Comparison of ENCODE assay signal across 10 cellular contexts in the genomic region with DNA sequence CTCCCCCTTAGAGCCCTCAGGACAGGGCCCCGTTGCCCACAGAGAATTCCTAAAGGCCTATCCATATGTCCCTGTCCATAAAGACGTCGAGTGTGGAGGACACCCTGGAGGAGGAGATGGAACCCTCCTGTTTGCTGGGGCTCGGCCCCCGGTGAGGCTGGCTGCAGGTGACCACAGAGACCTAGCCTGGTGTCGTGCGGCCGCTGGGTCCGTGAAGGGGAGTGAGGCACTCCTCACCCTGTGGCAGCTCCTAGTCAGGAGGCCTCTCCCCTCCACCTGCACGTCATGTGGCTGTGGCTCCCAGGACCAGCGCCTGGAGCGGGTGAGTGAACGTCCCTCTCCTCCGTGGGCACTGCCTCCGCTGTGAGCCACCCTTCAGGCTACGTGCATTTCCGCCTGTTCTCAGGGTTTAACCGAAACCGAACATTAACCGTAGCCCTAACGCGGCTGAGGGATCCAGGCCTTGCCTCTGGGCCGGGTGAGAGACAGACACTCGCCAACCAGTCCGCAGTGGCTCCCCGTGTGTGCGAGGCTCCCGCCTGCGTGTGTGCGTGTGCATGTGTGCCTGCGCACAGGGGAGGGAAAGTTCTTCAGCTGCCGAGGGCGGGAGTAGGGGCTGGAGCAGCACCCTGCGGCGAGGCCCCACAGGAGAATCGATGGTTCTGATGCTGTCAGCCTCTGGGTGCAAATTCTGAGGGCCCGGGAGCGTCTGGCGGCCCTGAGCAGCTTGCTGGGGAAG. TPM values are rescaled to one million over a fixed set of nuclear protein-coding genes. Genes with fewer than 3 reads are reported as not detected.
A peak's percentile ranks its signal among the peaks of the same experiment; 100 is the strongest.
DNase-seq lines count a peak whose midpoint lies in the region; ATAC-seq and TF ChIP-seq lines count a peak whose summit lies in the region.
"Had no signal": no experiment of that assay in that cellular context is flagged by ENCODE, and none has a peak within 500 bp of the region (broad histone marks: within the 10 kb centered on the region; RNA-seq: fewer than 3 reads in every experiment).

No MANE protein-coding gene starts in this region.

- H3K27me3 ChIP-seq in heart right ventricle (peaks cover 0 to 47% (median 18%) of the 10 kb centered on the region in 7 donors), right lobe of liver (no peaks in the 10 kb centered on the region), uterus (no peaks in the 10 kb centered on the region), prostate gland (replicated peaks; ENCODE audit: insufficient read depth) (peaks cover 9% of the 10 kb centered on the region)

- TF ChIP-seq CTCF in heart right ventricle (IDR thresholded peaks at IDR 0.05), result no peak
- TF ChIP-seq CTCF in right lobe of liver (IDR thresholded peaks at IDR 0.05), result no peak
- TF ChIP-seq CTCF in uterus (IDR thresholded peaks at IDR 0.05), result no peak
- TF ChIP-seq CTCF in prostate gland (IDR thresholded peaks at IDR 0.05), result no peak

- peak overlapping the region; percentile 80 to 98 (median 90) for H3K27ac ChIP-seq in heart right ventricle
- peak overlapping the region in 2 of 3 donors; percentile 37 to 54 for H3K27ac ChIP-seq in right lobe of liver
- H3K27ac ChIP-seq in uterus, result peak overlapping the region; percentile 55
- no peak overlapping the region for H3K27ac ChIP-seq in caudate nucleus (ENCODE audit: low read depth, low read length)
- H3K27ac ChIP-seq in prostate gland, result no peak overlapping the region

- no peaks in the 10 kb centered on the region for H3K9me3 ChIP-seq in heart right ventricle
- H3K9me3 ChIP-seq in right lobe of liver, result no peaks in the 10 kb centered on the region
- H3K9me3 ChIP-seq in uterus, result no peaks in the 10 kb centered on the region
- no peaks in the 10 kb centered on the region for H3K9me3 ChIP-seq in prostate gland

- H3K36me3 ChIP-seq in heart right ventricle, result no peaks in the 10 kb centered on the region
- no peaks in the 10 kb centered on the region for H3K36me3 ChIP-seq in right lobe of liver
- no peaks in the 10 kb centered on the region for H3K36me3 ChIP-seq in uterus
- H3K36me3 ChIP-seq in prostate gland, result no peaks in the 10 kb centered on the region

- peak overlapping the region; percentile 75 for H3K27ac Mint-ChIP-seq in activated T-helper 1 cell treated with anti-CD3 and anti-CD28 coated beads, Interleukin-12 subunit alpha, Interleukin-12 subunit beta, Interleukin-2, Interleukin-4 antibody, amounts not matched to agents 30 ng/mL and 10 ng/mL and 1 ng/mL, durations not matched to agents 14 hours and 24 hours and 36 hours
- H3K27ac Mint-ChIP-seq: IgD-negative memory B cell had no signal

- no peaks in the 10 kb centered on the region for H3K9me3 Mint-ChIP-seq in activated T-helper 1 cell treated with anti-CD3 and anti-CD28 coated beads, Interleukin-12 subunit alpha, Interleukin-12 subunit beta, Interleukin-2, Interleukin-4 antibody, amounts not matched to agents 30 ng/mL and 10 ng/mL and 1 ng/mL, durations not matched to agents 14 hours and 24 hours and 36 hours
- H3K9me3 Mint-ChIP-seq: IgD-negative memory B cell had no signal

- H3K27me3 Mint-ChIP-seq in activated T-helper 1 cell treated with anti-CD3 and anti-CD28 coated beads, Interleukin-12 subunit alpha, Interleukin-12 subunit beta, Interleukin-2, Interleukin-4 antibody, amounts not matched to agents 30 ng/mL and 10 ng/mL and 1 ng/mL, durations not matched to agents 14 hours and 24 hours and 36 hours (ENCODE audit: insufficient read depth), result no peaks in the 10 kb centered on the region

- H3K4me3 Mint-ChIP-seq in activated T-helper 1 cell treated with anti-CD3 and anti-CD28 coated beads, Interleukin-12 subunit alpha, Interleukin-12 subunit beta, Interleukin-2, Interleukin-4 antibody, amounts not matched to agents 30 ng/mL and 10 ng/mL and 1 ng/mL, durations not matched to agents 14 hours and 24 hours and 36 hours, result peak overlapping the region; percentile 75

- H3K4me3 ChIP-seq in heart right ventricle, result peak overlapping the region; percentile 12 to 47 (median 38)
- no peak overlapping the region for H3K4me3 ChIP-seq in right lobe of liver
- no peak overlapping the region for H3K4me3 ChIP-seq in uterus
- H3K4me3 ChIP-seq in prostate gland, result no peak overlapping the region
- H3K4me3 ChIP-seq: smooth muscle cell had no signal

- H3K4me1 Mint-ChIP-seq in activated T-helper 1 cell treated with anti-CD3 and anti-CD28 coated beads, Interleukin-12 subunit alpha, Interleukin-12 subunit beta, Interleukin-2, Interleukin-4 antibody, amounts not matched to agents 30 ng/mL and 10 ng/mL and 1 ng/mL, durations not matched to agents 14 hours and 24 hours and 36 hours (ENCODE audit: low read depth), result peaks cover 18% of the 10 kb centered on the region

- TF ChIP-seq POLR2A in right lobe of liver (IDR thresholded peaks at IDR 0.05) (no peak), uterus (IDR thresholded peaks at IDR 0.05) (no peak), prostate gland (IDR thresholded peaks at IDR 0.05) (no peak)

- H3K4me1 ChIP-seq in heart right ventricle (peaks cover 2 to 65% (median 42%) of the 10 kb centered on the region in 9 donors), right lobe of liver (no peaks in the 10 kb centered on the region), uterus (peaks cover 0 to 9% of the 10 kb centered on the region in 2 donors), prostate gland (replicated peaks) (peaks cover 6% of the 10 kb centered on the region)

- no peaks in the 10 kb centered on the region for H3K36me3 Mint-ChIP-seq in activated T-helper 1 cell treated with anti-CD3 and anti-CD28 coated beads, Interleukin-12 subunit alpha, Interleukin-12 subunit beta, Interleukin-2, Interleukin-4 antibody, amounts not matched to agents 30 ng/mL and 10 ng/mL and 1 ng/mL, durations not matched to agents 14 hours and 24 hours and 36 hours (ENCODE audit: low read depth)

- peak in 7 of 8 donors; percentile 4 to 29 (median 13) for ATAC-seq in heart right ventricle
- ATAC-seq in Right ventricle myocardium superior (ENCODE audit: poor library complexity), result no peak
- peak in 2 of 4 donors; percentile 1 to 5 for ATAC-seq in right lobe of liver

- intact Hi-C loops in heart right ventricle (cut with DNase I), result loop anchor here in 4 of 10 donors (1.0 to 10.0 kb wide), 5 partner anchors 16 to 422 kb away; a partner anchor contains a TSS
- intact Hi-C loops in Right ventricle myocardium superior (cut with DNase I), result no loop called here
- intact Hi-C loops in activated T-helper 1 cell treated with anti-CD3 and anti-CD28 coated beads, Interleukin-12 subunit alpha, Interleukin-12 subunit beta, Interleukin-2, Interleukin-4 antibody, amounts not matched to agents 30 ng/mL and 10 ng/mL and 1 ng/mL, durations not matched to agents 14 hours and 24 hours and 36 hours (cut with micrococcal nuclease), result loop anchor here (1.0 to 5.0 kb wide), 2 partner anchors 18 to 270 kb away; no protein-coding TSS in a partner anchor
- intact Hi-C loops in right lobe of liver (cut with DNase I), result no loop called here
- intact Hi-C loops in uterus (cut with DNase I; ENCODE audit: low total_unique reads), result no loop called here
- intact Hi-C loops in prostate gland (cut with DNase I), result no loop called here

- DNase-seq in heart right ventricle, result no peak
- DNase-seq in Right ventricle myocardium superior, result no peak
- no peak for DNase-seq in activated T-helper 1 cell treated with anti-CD3 and anti-CD28 coated beads, Interleukin-12 subunit alpha, Interleukin-12 subunit beta, Interleukin-2, Interleukin-4 antibody, amounts not matched to agents 30 ng/mL and 10 ng/mL and 1 ng/mL, durations not matched to agents 14 hours and 24 hours and 36 hours (ENCODE audit: low spot score)
- DNase-seq in right lobe of liver, result no peak
- DNase-seq in uterus, result no peak
- no peak for DNase-seq in caudate nucleus (lab: John Stamatoyannopoulos, UW)
- DNase-seq in stimulated activated CD4-positive, alpha-beta T cell treated with anti-CD3 and anti-CD28 coated beads, Interleukin-4, amount 100 ng/mL, for 4 hours, result no peak
- no peak for DNase-seq in prostate gland (ENCODE audit: low spot score)

- WGBS in heart right ventricle, 2 donors, result 41 to 49% methylated on average over 39 of the region's 39 CpGs
- 30% methylated on average over 6 of the region's 39 CpGs for WGBS in right lobe of liver (ENCODE audit: insufficient coverage, low coverage, low lambda C conversion rate, missing lambda C conversion rate)
- 66% methylated on average over 27 of the region's 39 CpGs for WGBS in prostate gland

RNA-seq across cellular contexts. Expression of a gene that starts 5.9 kb away (rescaled TPM):
- total RNA-seq in heart right ventricle (10 to 100 TPM; 40.8 to 51.0 (median 44.9) TPM), Right ventricle myocardium superior (34.6 TPM), right lobe of liver (10 to 100 TPM; 14.8 to 45.6 (median 28.6) TPM), uterus (10 to 100 TPM; 21.5 to 75.4 (median 27.2) TPM), prostate gland (10 to 100 TPM; 45.0 to 69.5 TPM)
- 10 to 100 TPM; 35.0 to 54.9 TPM for polyA plus RNA-seq in heart right ventricle
- 33.8 TPM in 2 replicates for total RNA-seq in activated T-helper 1 cell treated with anti-CD3 and anti-CD28 coated beads, Interleukin-12 subunit alpha, Interleukin-12 subunit beta, Interleukin-2, Interleukin-4 antibody, amounts not matched to agents 30 ng/mL and 10 ng/mL and 1 ng/mL, durations not matched to agents 14 hours and 24 hours and 36 hours

RNA-seq across cellular contexts. Expression of a gene that starts 7.6 kb away (rescaled TPM):
- total RNA-seq in heart right ventricle, result 100 to 1,000 TPM in 1 of 10 donors, 10 to 100 TPM in 9; 23.5 to 129 (median 51.9) TPM
- polyA plus RNA-seq in heart right ventricle, result 10 to 100 TPM; 37.2 to 60.0 TPM
- total RNA-seq in Right ventricle myocardium superior, result 34.3 TPM
- 1.3 TPM in 2 replicates for total RNA-seq in activated T-helper 1 cell treated with anti-CD3 and anti-CD28 coated beads, Interleukin-12 subunit alpha, Interleukin-12 subunit beta, Interleukin-2, Interleukin-4 antibody, amounts not matched to agents 30 ng/mL and 10 ng/mL and 1 ng/mL, durations not matched to agents 14 hours and 24 hours and 36 hours
- total RNA-seq in right lobe of liver, result 1 to 10 TPM; 4.1 to 7.8 (median 5.6) TPM
- 100 to 1,000 TPM in 1 of 4 donors, 10 to 100 TPM in 2, 1 to 10 TPM in 1; 6.7 to 116 (median 19.1) TPM for total RNA-seq in uterus
- total RNA-seq in prostate gland, result 10 to 100 TPM in 1 of 2 donors, 1 to 10 TPM in 1; 4.7 to 12.8 TPM
- polyA plus RNA-seq: IgD-negative memory B cell had no signal

RNA-seq across cellular contexts. Expression of a gene that starts 21.1 kb away (rescaled TPM):
- under 1 TPM; 0.11 to 0.86 (median 0.39) TPM for total RNA-seq in heart right ventricle
- polyA plus RNA-seq in heart right ventricle, result under 1 TPM; 0.49 to 0.88 TPM
- total RNA-seq in Right ventricle myocardium superior, result 0.38 TPM
- 5.4 and 6.1 TPM in 2 replicates for total RNA-seq in activated T-helper 1 cell treated with anti-CD3 and anti-CD28 coated beads, Interleukin-12 subunit alpha, Interleukin-12 subunit beta, Interleukin-2, Interleukin-4 antibody, amounts not matched to agents 30 ng/mL and 10 ng/mL and 1 ng/mL, durations not matched to agents 14 hours and 24 hours and 36 hours
- 1 to 10 TPM in 1 of 6 experiments, under 1 TPM in 4, not detected in 1; 0.29 to 1.1 (median 0.44) TPM for total RNA-seq in right lobe of liver
- total RNA-seq in uterus, result 1 to 10 TPM in 2 of 4 donors, under 1 TPM in 1, not detected in 1; 0.26 to 2.9 (median 1.9) TPM
- 1 to 10 TPM in 1 of 2 donors, under 1 TPM in 1; 0.64 to 3.1 TPM for total RNA-seq in prostate gland
- polyA plus RNA-seq: IgD-negative memory B cell had no signal

RNA-seq across cellular contexts. Expression of a gene that starts 22.3 kb away (rescaled TPM):
- total RNA-seq in heart right ventricle (10 to 100 TPM in 1 of 10 donors, 1 to 10 TPM in 9; 1.8 to 13.1 (median 3.3) TPM), Right ventricle myocardium superior (6.7 TPM), right lobe of liver (10 to 100 TPM in 2 of 6 experiments, 1 to 10 TPM in 4; 2.6 to 10.9 (median 5.7) TPM), uterus (10 to 100 TPM in 1 of 4 donors, 1 to 10 TPM in 3; 4.6 to 38.8 (median 6.7) TPM), prostate gland (10 to 100 TPM; 13.3 to 15.1 TPM)
- 1 to 10 TPM; 4.5 to 6.4 TPM for polyA plus RNA-seq in heart right ventricle
- total RNA-seq in activated T-helper 1 cell treated with anti-CD3 and anti-CD28 coated beads, Interleukin-12 subunit alpha, Interleukin-12 subunit beta, Interleukin-2, Interleukin-4 antibody, amounts not matched to agents 30 ng/mL and 10 ng/mL and 1 ng/mL, durations not matched to agents 14 hours and 24 hours and 36 hours, result 54.7 and 55.9 TPM in 2 replicates

RNA-seq across cellular contexts. Expression of a gene that starts 22.8 kb away (rescaled TPM):
- 1 to 10 TPM in 1 of 10 donors, under 1 TPM in 9; 0.27 to 1.3 (median 0.42) TPM for total RNA-seq in heart right ventricle
- under 1 TPM; 0.19 to 0.29 TPM for polyA plus RNA-seq in heart right ventricle
- total RNA-seq in Right ventricle myocardium superior, result 0.75 TPM
- 0.16 and 0.20 TPM in 2 replicates for total RNA-seq in activated T-helper 1 cell treated with anti-CD3 and anti-CD28 coated beads, Interleukin-12 subunit alpha, Interleukin-12 subunit beta, Interleukin-2, Interleukin-4 antibody, amounts not matched to agents 30 ng/mL and 10 ng/mL and 1 ng/mL, durations not matched to agents 14 hours and 24 hours and 36 hours
- total RNA-seq in right lobe of liver, result under 1 TPM in 5 of 6 experiments, not detected in 1; 0.13 to 0.32 (median 0.25) TPM
- 1 to 10 TPM in 1 of 4 donors, under 1 TPM in 2, not detected in 1; 0.51 to 1.9 (median 0.64) TPM for total RNA-seq in uterus
- total RNA-seq in prostate gland, result 1 to 10 TPM; 1.5 to 2.9 TPM

Comparison
In these comparisons a context has a peak if more than half of its experiments do, and no peak if none do; other contexts are left out.
1. H3K27ac ChIP-seq: peak in heart right ventricle (10 of 10), right lobe of liver (2 of 3) and uterus (2 of 2); none in caudate nucleus (single experiment) and prostate gland (0 of 2).
2. H3K4me3 ChIP-seq: peak in heart right ventricle (10 of 10); none in right lobe of liver (0 of 3), uterus (0 of 2) and prostate gland (0 of 2).